ENCODE assay signal across 1 cellular context in the genomic region with DNA sequence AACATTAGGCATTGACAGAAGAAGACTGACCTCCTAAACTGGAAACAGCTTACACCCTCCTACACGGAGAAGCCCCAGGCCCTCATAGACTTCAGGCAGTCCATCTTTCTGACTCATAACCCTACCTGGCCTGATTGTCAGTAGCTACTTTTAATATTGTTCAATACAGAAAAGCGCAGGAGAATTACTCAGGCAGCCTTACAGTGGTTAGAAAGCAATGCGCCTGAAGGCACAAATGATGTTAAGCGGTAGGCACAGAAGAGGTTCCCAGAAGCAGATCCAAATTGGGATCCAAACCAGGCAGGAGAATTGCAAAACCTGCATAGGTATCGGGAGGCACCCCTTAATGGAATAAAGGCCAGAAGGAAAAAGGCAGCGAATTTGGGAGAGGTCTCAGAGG.
TF ChIP-seq lines count a peak whose summit lies in the region.

No MANE protein-coding gene starts in this region.

TF ChIP-seq in GM12878, 131 proteins besides CTCF, POLR2A, EP300 and RAD21:
- TF ChIP-seq, protein P1, sequence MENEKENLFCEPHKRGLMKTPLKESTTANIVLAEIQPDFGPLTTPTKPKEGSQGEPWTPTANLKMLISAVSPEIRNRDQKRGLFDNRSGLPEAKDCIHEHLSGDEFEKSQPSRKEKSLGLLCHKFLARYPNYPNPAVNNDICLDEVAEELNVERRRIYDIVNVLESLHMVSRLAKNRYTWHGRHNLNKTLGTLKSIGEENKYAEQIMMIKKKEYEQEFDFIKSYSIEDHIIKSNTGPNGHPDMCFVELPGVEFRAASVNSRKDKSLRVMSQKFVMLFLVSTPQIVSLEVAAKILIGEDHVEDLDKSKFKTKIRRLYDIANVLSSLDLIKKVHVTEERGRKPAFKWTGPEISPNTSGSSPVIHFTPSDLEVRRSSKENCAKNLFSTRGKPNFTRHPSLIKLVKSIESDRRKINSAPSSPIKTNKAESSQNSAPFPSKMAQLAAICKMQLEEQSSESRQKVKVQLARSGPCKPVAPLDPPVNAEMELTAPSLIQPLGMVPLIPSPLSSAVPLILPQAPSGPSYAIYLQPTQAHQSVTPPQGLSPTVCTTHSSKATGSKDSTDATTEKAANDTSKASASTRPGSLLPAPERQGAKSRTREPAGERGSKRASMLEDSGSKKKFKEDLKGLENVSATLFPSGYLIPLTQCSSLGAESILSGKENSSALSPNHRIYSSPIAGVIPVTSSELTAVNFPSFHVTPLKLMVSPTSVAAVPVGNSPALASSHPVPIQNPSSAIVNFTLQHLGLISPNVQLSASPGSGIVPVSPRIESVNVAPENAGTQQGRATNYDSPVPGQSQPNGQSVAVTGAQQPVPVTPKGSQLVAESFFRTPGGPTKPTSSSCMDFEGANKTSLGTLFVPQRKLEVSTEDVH (IDR thresholded peaks at IDR 0.05; ENCODE audit: low read depth, partially characterized antibody): no peak
- TF ChIP-seq CBX5 (IDR thresholded peaks at IDR 0.05; ENCODE audit: low read depth): no peak
- TF ChIP-seq, protein P2, sequence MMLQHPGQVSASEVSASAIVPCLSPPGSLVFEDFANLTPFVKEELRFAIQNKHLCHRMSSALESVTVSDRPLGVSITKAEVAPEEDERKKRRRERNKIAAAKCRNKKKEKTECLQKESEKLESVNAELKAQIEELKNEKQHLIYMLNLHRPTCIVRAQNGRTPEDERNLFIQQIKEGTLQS (IDR thresholded peaks at IDR 0.05; ENCODE audit: borderline replicate concordance, extremely low read depth, low read depth, low read length): no peak
- TF ChIP-seq NFXL1 (IDR thresholded peaks at IDR 0.05; ENCODE audit: borderline replicate concordance): no peak
- no peak for TF ChIP-seq STAT3 (IDR thresholded peaks at IDR 0.05; ENCODE audit: low read depth, low read length)
- TF ChIP-seq TAF1 (IDR thresholded peaks at IDR 0.05; ENCODE audit: borderline replicate concordance, low read depth, low read length): no peak
- 0 out of 2 replicates have a peak, but pooled peaks have one; percentile 28 for TF ChIP-seq ZNF24 (IDR thresholded peaks at IDR 0.05)
- no peak for TF ChIP-seq PAX5 (IDR thresholded peaks at IDR 0.05; ENCODE audit: borderline replicate concordance, low read depth, low read length)
- TF ChIP-seq, protein P3, sequence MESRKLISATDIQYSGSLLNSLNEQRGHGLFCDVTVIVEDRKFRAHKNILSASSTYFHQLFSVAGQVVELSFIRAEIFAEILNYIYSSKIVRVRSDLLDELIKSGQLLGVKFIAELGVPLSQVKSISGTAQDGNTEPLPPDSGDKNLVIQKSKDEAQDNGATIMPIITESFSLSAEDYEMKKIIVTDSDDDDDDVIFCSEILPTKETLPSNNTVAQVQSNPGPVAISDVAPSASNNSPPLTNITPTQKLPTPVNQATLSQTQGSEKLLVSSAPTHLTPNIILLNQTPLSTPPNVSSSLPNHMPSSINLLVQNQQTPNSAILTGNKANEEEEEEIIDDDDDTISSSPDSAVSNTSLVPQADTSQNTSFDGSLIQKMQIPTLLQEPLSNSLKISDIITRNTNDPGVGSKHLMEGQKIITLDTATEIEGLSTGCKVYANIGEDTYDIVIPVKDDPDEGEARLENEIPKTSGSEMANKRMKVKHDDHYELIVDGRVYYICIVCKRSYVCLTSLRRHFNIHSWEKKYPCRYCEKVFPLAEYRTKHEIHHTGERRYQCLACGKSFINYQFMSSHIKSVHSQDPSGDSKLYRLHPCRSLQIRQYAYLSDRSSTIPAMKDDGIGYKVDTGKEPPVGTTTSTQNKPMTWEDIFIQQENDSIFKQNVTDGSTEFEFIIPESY (IDR thresholded peaks at IDR 0.05): peak; percentile 80
- TF ChIP-seq ZNF207 (IDR thresholded peaks at IDR 0.05; ENCODE audit: borderline replicate concordance): no peak
- TF ChIP-seq, protein P4, sequence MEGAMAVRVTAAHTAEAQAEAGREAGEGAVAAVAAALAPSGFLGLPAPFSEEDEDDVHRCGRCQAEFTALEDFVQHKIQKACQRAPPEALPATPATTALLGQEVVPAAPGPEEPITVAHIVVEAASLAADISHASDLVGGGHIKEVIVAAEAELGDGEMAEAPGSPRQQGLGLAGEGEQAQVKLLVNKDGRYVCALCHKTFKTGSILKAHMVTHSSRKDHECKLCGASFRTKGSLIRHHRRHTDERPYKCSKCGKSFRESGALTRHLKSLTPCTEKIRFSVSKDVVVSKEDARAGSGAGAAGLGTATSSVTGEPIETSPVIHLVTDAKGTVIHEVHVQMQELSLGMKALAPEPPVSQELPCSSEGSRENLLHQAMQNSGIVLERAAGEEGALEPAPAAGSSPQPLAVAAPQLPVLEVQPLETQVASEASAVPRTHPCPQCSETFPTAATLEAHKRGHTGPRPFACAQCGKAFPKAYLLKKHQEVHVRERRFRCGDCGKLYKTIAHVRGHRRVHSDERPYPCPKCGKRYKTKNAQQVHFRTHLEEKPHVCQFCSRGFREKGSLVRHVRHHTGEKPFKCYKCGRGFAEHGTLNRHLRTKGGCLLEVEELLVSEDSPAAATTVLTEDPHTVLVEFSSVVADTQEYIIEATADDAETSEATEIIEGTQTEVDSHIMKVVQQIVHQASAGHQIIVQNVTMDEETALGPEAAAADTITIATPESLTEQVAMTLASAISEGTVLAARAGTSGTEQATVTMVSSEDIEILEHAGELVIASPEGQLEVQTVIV (IDR thresholded peaks at IDR 0.05; ENCODE audit: borderline replicate concordance, partially characterized antibody): no peak
- TF ChIP-seq PML (IDR thresholded peaks at IDR 0.05; ENCODE audit: low read length): no peak
